1 cellular context compared by ENCODE assay signal in genomic region chr11:125166347-125166841, GRCh38.
TF ChIP-seq lines count a peak whose summit lies in the region.

No MANE protein-coding gene starts in this region.

TF ChIP-seq in WTC11, 78 proteins besides CTCF, POLR2A, EP300 and RAD21 (continued from another document):
- TF ChIP-seq ZNF425 (CRISPR knock-in tag; conservative IDR thresholded peaks at IDR 0.05) (no peak), MXD4 (CRISPR knock-in tag; IDR thresholded peaks at IDR 0.05; ENCODE audit: borderline replicate concordance) (no peak)
